ENCODE assay signal across 19 cellular contexts in genomic region chr11:45659031-45659817, GRCh38. TPM values are rescaled to one million over a fixed set of nuclear protein-coding genes. Genes with fewer than 3 reads are reported as not detected.
DNase-seq lines count a peak whose midpoint lies in the region; ATAC-seq, FAIRE-seq and TF ChIP-seq lines count a peak whose summit lies in the region.
"Had no signal": no experiment of that assay in that cellular context is flagged by ENCODE, and none has a peak within 500 bp of the region (broad histone marks: within the 10 kb centered on the region; RNA-seq: fewer than 3 reads in every experiment).

No MANE protein-coding gene starts in this region.

- H4K20me1 ChIP-seq in GM23248 (ENCODE audit: insufficient read depth) = no peaks in the 10 kb centered on the region
- H4K20me1 ChIP-seq in astrocyte (ENCODE audit: insufficient read depth, low read length) = no peaks in the 10 kb centered on the region
- H4K20me1 ChIP-seq in smooth muscle cell (ENCODE audit: low read depth) = no peaks in the 10 kb centered on the region

- FAIRE-seq in astrocyte (lab: Jason Lieb, UNC) = no peak

- no peak for TF ChIP-seq CTCF in astrocyte (IDR thresholded peaks at IDR 0.05; ENCODE audit: insufficient read depth, low read depth, low read length)
- no peak for TF ChIP-seq CTCF in lower lobe of right lung (IDR thresholded peaks at IDR 0.05)
- TF ChIP-seq CTCF in smooth muscle cell (IDR thresholded peaks at IDR 0.05; ENCODE audit: borderline replicate concordance, insufficient read depth, poor library complexity, severe bottlenecking) = no peak

- peak overlapping the region; percentile 72 for H3K27ac Mint-ChIP-seq in astrocyte (ENCODE audit: unreplicated experiment)
- H3K27ac Mint-ChIP-seq: activated CD4-positive, alpha-beta T cell treated with anti-CD3 and anti-CD28 coated beads for 36 hours; activated naive CD4-positive, alpha-beta T cell treated with anti-CD3 and anti-CD28 coated beads, Interleukin-2, amount 50 U/mL, for 24 hours; CD14-positive monocyte; immature natural killer cell had no signal

- peaks cover 16% of the 10 kb centered on the region for H3K27me3 Mint-ChIP-seq in astrocyte (ENCODE audit: low read depth, unreplicated experiment)

- ATAC-seq in lower lobe of right lung (no peak), HG02840 (IDR thresholded peaks at IDR 0.05; ENCODE audit: low FRiP score, unreplicated experiment) (no peak), HG02798 (IDR thresholded peaks at IDR 0.05; ENCODE audit: poor library complexity, unreplicated experiment) (no peak)
- ATAC-seq: activated CD4-positive, alpha-beta T cell treated with anti-CD3 and anti-CD28 coated beads for 36 hours had no signal

- H3K4me1 ChIP-seq in GM23248 (ENCODE audit: insufficient read depth) (peaks cover 13% of the 10 kb centered on the region; the same call in 1 of the 2 replicates), astrocyte (ENCODE audit: insufficient read depth, low read length) (peaks cover 36% of the 10 kb centered on the region), lower lobe of right lung (peaks cover 31% of the 10 kb centered on the region), smooth muscle cell (ENCODE audit: low read depth) (peaks cover 44% of the 10 kb centered on the region)
- H3K4me1 ChIP-seq: SJCRH30 had no signal

- 47% methylated on average over 15 of the region's 15 CpGs for WGBS in GM23248 (ENCODE audit: low coverage in 1 of 2, low lambda C conversion rate in 2 of 2, missing lambda C conversion rate in 2 of 2), 2 experiments
- WGBS in smooth muscle cell (ENCODE audit: low lambda C conversion rate) = 41% methylated on average over 15 of the region's 15 CpGs

- H3K4me3 ChIP-seq in GM23248 (no peak overlapping the region), astrocyte (ENCODE audit: insufficient read depth, low read depth, low read length) (no peak overlapping the region), lower lobe of right lung (no peak overlapping the region), smooth muscle cell (no peak overlapping the region)
- H3K4me3 ChIP-seq: cardiac muscle cell, gastroesophageal sphincter, mucosa of descending colon, SJCRH30 had no signal

- H3K4me3 Mint-ChIP-seq in astrocyte (ENCODE audit: unreplicated experiment) = no peak overlapping the region
- H3K4me3 Mint-ChIP-seq: activated CD4-positive, alpha-beta T cell treated with anti-CD3 and anti-CD28 coated beads for 36 hours; activated naive CD4-positive, alpha-beta T cell treated with anti-CD3 and anti-CD28 coated beads, Interleukin-2, amount 50 U/mL, for 24 hours; immature natural killer cell had no signal

- no peaks in the 10 kb centered on the region for H3K9me3 ChIP-seq in GM23248 (ENCODE audit: low read depth)
- H3K9me3 ChIP-seq in astrocyte (ENCODE audit: insufficient read depth, low read depth, low read length) = no peaks in the 10 kb centered on the region
- H3K9me3 ChIP-seq in lower lobe of right lung = no peaks in the 10 kb centered on the region
- H3K9me3 ChIP-seq in smooth muscle cell (replicated peaks; ENCODE audit: low read depth) = no peaks in the 10 kb centered on the region
- H3K9me3 ChIP-seq: gastroesophageal sphincter, mucosa of descending colon, SJCRH30 had no signal

- peaks cover 21% of the 10 kb centered on the region for H3K27me3 ChIP-seq in GM23248 (replicated peaks; ENCODE audit: insufficient read depth)
- H3K27me3 ChIP-seq in astrocyte (ENCODE audit: insufficient read depth, low read length) = peaks cover 6% of the 10 kb centered on the region
- H3K27me3 ChIP-seq in lower lobe of right lung (ENCODE audit: low read depth) = peaks cover 66% of the 10 kb centered on the region
- no peaks in the 10 kb centered on the region for H3K27me3 ChIP-seq in smooth muscle cell (ENCODE audit: low read depth)

- no peaks in the 10 kb centered on the region for H3K79me2 ChIP-seq in GM23248 (ENCODE audit: insufficient read depth)
- no peaks in the 10 kb centered on the region for H3K79me2 ChIP-seq in astrocyte (ENCODE audit: insufficient read depth, low read length)
- H3K79me2 ChIP-seq in smooth muscle cell (ENCODE audit: low read depth) = no peaks in the 10 kb centered on the region

- H3K27ac ChIP-seq in GM23248 = no peak overlapping the region
- no peak overlapping the region for H3K27ac ChIP-seq in astrocyte (ENCODE audit: low read depth, low read length)
- H3K27ac ChIP-seq in lower lobe of right lung = peak overlapping the region; percentile 64
- H3K27ac ChIP-seq in smooth muscle cell (ENCODE audit: low read depth) = peak overlapping the region; percentile 92
- H3K27ac ChIP-seq: cardiac muscle cell, SJCRH30 had no signal

- H3K9me3 Mint-ChIP-seq in astrocyte (ENCODE audit: unreplicated experiment) = no peaks in the 10 kb centered on the region
- H3K9me3 Mint-ChIP-seq: activated naive CD4-positive, alpha-beta T cell treated with anti-CD3 and anti-CD28 coated beads, Interleukin-2, amount 50 U/mL, for 24 hours had no signal

- no peaks in the 10 kb centered on the region for H3K36me3 Mint-ChIP-seq in astrocyte (ENCODE audit: low read depth, unreplicated experiment)
- H3K36me3 Mint-ChIP-seq: activated naive CD4-positive, alpha-beta T cell treated with anti-CD3 and anti-CD28 coated beads, Interleukin-2, amount 50 U/mL, for 24 hours; CD14-positive monocyte had no signal

- H3K4me2 ChIP-seq in GM23248 (ENCODE audit: unreplicated experiment) = peak overlapping the region; percentile 17
- H3K4me2 ChIP-seq in astrocyte (ENCODE audit: low read length) = peak overlapping the region; percentile 68
- peak overlapping the region; percentile 66 for H3K4me2 ChIP-seq in smooth muscle cell

- peaks cover 28% of the 10 kb centered on the region for H3K4me1 Mint-ChIP-seq in astrocyte (ENCODE audit: low read depth, unreplicated experiment)

- H3K9me2 ChIP-seq in GM23248 (ENCODE audit: insufficient read depth) = no peaks in the 10 kb centered on the region

- intact Hi-C loops in lower lobe of right lung (cut with DNase I) = loop anchor here (10.0 kb wide), 1 partner anchor 284 kb away; no protein-coding TSS in a partner anchor

- H3K9ac ChIP-seq in GM23248 = no peak overlapping the region
- no peak overlapping the region for H3K9ac ChIP-seq in astrocyte (ENCODE audit: low read length)
- H3K9ac ChIP-seq in smooth muscle cell (ENCODE audit: low read depth) = peak overlapping the region; percentile 3

- DNase-seq in GM23248 = peak; percentile 27
- DNase-seq in astrocyte (ENCODE audit: low read depth) = no peak
- DNase-seq in lower lobe of right lung = no peak
- no peak for DNase-seq in smooth muscle cell (lab: John Stamatoyannopoulos, UW; ENCODE audit: unreplicated experiment)
- DNase-seq in NCI-H187 (lab: John Stamatoyannopoulos, UW) = no peak
- DNase-seq in NCI-H69 (lab: John Stamatoyannopoulos, UW) = no peak
- DNase-seq: immature natural killer cell, Karpas-422, NCI-H1436 treated with DMSO at 0.1 percent for 48 hours, T-helper 9 cell had no signal

- in situ Hi-C loops in GM23248 (cut with MboI) = no loop called here

- H3F3A ChIP-seq in GM23248 (ENCODE audit: insufficient read depth) (no peaks in the 10 kb centered on the region), smooth muscle cell (ENCODE audit: low read depth) (no peaks in the 10 kb centered on the region)

- no peaks in the 10 kb centered on the region for H3K36me3 ChIP-seq in GM23248 (ENCODE audit: low read depth)
- no peaks in the 10 kb centered on the region for H3K36me3 ChIP-seq in astrocyte (ENCODE audit: insufficient read depth, low read length)
- H3K36me3 ChIP-seq in lower lobe of right lung = no peaks in the 10 kb centered on the region
- H3K36me3 ChIP-seq in smooth muscle cell (ENCODE audit: low read depth) = no peaks in the 10 kb centered on the region
- H3K36me3 ChIP-seq: cardiac muscle cell, gastroesophageal sphincter, SJCRH30 had no signal

- H2AFZ ChIP-seq in GM23248 = peak overlapping the region; percentile 60
- peak overlapping the region; percentile 48 for H2AFZ ChIP-seq in astrocyte (ENCODE audit: low read depth, low read length)
- H2AFZ ChIP-seq in smooth muscle cell (ENCODE audit: low read depth) = no peak overlapping the region

RNA-seq across cellular contexts. Expression of gene CHST1, which starts 6.2 kb away (rescaled TPM):
- not detected in 2 replicates for total RNA-seq in GM23248 (2014; rRNA removed; shearing (Covaris generic))
- polyA plus RNA-seq in GM23248 (2016; fragmentation: Nextera tagmentation; extraction: Ambion mirVana) = 0.06 and 0.18 TPM in 2 replicates
- 2.6 and 3.0 TPM in 2 replicates for total RNA-seq in astrocyte
- 4.6 TPM for total RNA-seq in lower lobe of right lung
- 2.4 and 3.8 TPM in 2 replicates for total RNA-seq in smooth muscle cell
- 9.5 and 15.9 TPM in 2 replicates for polyA plus RNA-seq in smooth muscle cell
- total RNA-seq: SJCRH30 had no signal
- polyA plus RNA-seq: CD14-positive monocyte had no signal

Comparison
In these comparisons a context has a peak if more than half of its experiments do, and no peak if none do; other contexts are left out.
1. H3K27ac ChIP-seq: peak in lower lobe of right lung (single experiment) and smooth muscle cell (single experiment); none in GM23248 (single experiment) and astrocyte (single experiment).
2. H3K4me2 ChIP-seq: peak in every context shown above with its lines; median percentile 68 in astrocyte; 66 in smooth muscle cell; 17 in GM23248.